Comparison of ENCODE assay signal across 9 cellular contexts in the genomic region with DNA sequence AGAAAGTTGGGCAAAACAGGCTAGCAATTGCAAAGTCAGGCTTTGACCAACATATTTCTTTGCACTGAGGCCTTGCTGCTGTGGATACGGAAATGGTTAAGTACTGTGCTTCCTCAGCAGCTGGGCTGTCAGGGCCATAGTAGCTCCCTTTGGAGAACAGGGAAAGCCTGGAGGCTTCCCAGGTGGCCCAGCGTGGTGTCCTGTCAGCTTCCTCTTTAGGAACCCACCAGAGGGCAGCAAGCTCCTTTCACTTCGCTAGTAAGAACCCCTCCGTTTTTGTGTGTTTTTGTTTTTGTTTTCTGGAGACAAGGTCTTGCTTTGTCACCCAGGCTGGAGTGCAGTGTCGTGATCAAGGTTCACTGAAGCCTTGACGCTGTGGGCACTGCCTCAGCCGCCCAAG. TPM values are rescaled to one million over a fixed set of nuclear protein-coding genes. Genes with fewer than 3 reads are reported as not detected.
DNase-seq lines count a peak whose midpoint lies in the region; ATAC-seq lines count a peak whose summit lies in the region.
"Had no signal": no experiment of that assay in that cellular context is flagged by ENCODE, and none has a peak within 500 bp of the region (broad histone marks: within the 10 kb centered on the region; RNA-seq: fewer than 3 reads in every experiment).

No MANE protein-coding gene starts in this region.

- DNase-seq in NOMO-1 treated with DMSO at 0.1 percent for 48 hours (lab: John Stamatoyannopoulos, UW; ENCODE audit: unreplicated experiment) (peak; percentile 25), NOMO-1 (lab: John Stamatoyannopoulos, UW; ENCODE audit: unreplicated experiment in 2 of 2) (no peak), NCI-H2081 treated with DMSO at 0.1 percent for 48 hours (lab: John Stamatoyannopoulos, UW) (peak; percentile 12), dermis microvascular lymphatic vessel endothelial cell (ENCODE audit: low read depth in 2 of 2) (peak; percentile 11 to 52), sciatic nerve (ENCODE audit: low spot score) (no peak)

- intact Hi-C loops in sciatic nerve (cut with DNase I) = no loop called here

- peak; percentile 51 for ATAC-seq in sciatic nerve
- ATAC-seq in HG03342 (IDR thresholded peaks at IDR 0.05; ENCODE audit: unreplicated experiment) = no peak
- no peak for ATAC-seq in GM18517 (IDR thresholded peaks at IDR 0.05; ENCODE audit: unreplicated experiment)
- no peak for ATAC-seq in HG03439 (IDR thresholded peaks at IDR 0.05; ENCODE audit: unreplicated experiment)

RNA-seq across cellular contexts. Expression of gene CFAP251, which starts 1.7 kb away (rescaled TPM):
- total RNA-seq in dermis microvascular lymphatic vessel endothelial cell = 2.3 and 4.2 TPM in 2 replicates
- total RNA-seq in sciatic nerve = 3.8 TPM

RNA-seq across cellular contexts. Expression of gene PSMD9, which starts 28.1 kb away (rescaled TPM):
- 64.4 and 71.4 TPM in 2 replicates for total RNA-seq in dermis microvascular lymphatic vessel endothelial cell
- 34.3 TPM for total RNA-seq in sciatic nerve

RNA-seq across cellular contexts. Expression of gene HPD, which starts 58.1 kb away (rescaled TPM):
- total RNA-seq in dermis microvascular lymphatic vessel endothelial cell (not detected in 2 replicates), sciatic nerve (0.40 TPM)
- total RNA-seq: mononuclear cell had no signal

Comparison
In these comparisons a context has a peak if more than half of its experiments do, and no peak if none do; other contexts are left out.
1. DNase-seq: peak in NOMO-1 treated with DMSO at 0.1 percent for 48 hours (single experiment), NCI-H2081 treated with DMSO at 0.1 percent for 48 hours (single experiment) and dermis microvascular lymphatic vessel endothelial cell (2 of 2); none in NOMO-1 (0 of 2) and sciatic nerve (single experiment).